In genomic region chr16:35208001-35208935, GRCh38 we compare ENCODE assay signal across 8 cellular contexts.
"Had no signal": no experiment of that assay in that cellular context is flagged by ENCODE, and none has a peak within 500 bp of the region (broad histone marks: within the 10 kb centered on the region; RNA-seq: fewer than 3 reads in every experiment).

No MANE protein-coding gene starts in this region.

- DNase-seq: activated naive CD4-positive, alpha-beta T cell treated with Interleukin-2 at 50 U/mL for 16 hours; caudate nucleus; effector memory CD8-positive, alpha-beta T cell; naive B cell had no signal

- H3K27ac Mint-ChIP-seq: effector memory CD8-positive, alpha-beta T cell; naive B cell; T-helper 1 cell treated with Interleukin-12 subunit alpha and Interleukin-12 subunit beta and Interleukin-4 antibody, amounts not matched to agents 30 μg/mL and 1 μg/mL, for 36 hours had no signal

- H3K4me3 Mint-ChIP-seq: effector memory CD8-positive, alpha-beta T cell; T-helper 1 cell treated with Interleukin-12 subunit alpha and Interleukin-12 subunit beta and Interleukin-4 antibody, amounts not matched to agents 30 μg/mL and 1 μg/mL, for 36 hours had no signal

- H3K4me1 Mint-ChIP-seq: naive B cell had no signal

- ATAC-seq: effector memory CD8-positive, alpha-beta T cell had no signal

- H3K4me3 ChIP-seq: hepatocyte, tibial nerve had no signal

- H3K36me3 Mint-ChIP-seq: naive B cell had no signal

- H3K27ac ChIP-seq: epithelial cell of prostate, hepatocyte, tibial nerve had no signal
